Comparison of ENCODE assay signal across 8 cellular contexts in genomic region chr20:53707341-53708102, GRCh38.
DNase-seq lines count a peak whose midpoint lies in the region; ATAC-seq and TF ChIP-seq lines count a peak whose summit lies in the region.

No MANE protein-coding gene starts in this region.

- H3K9ac ChIP-seq in neural progenitor cell, result no peak overlapping the region

- H3K4me3 ChIP-seq in MG63 (no peak overlapping the region), neural progenitor cell (no peak overlapping the region)

- H3K27me3 Mint-ChIP-seq in neural progenitor cell (ENCODE audit: insufficient read depth, low read depth), result no peaks in the 10 kb centered on the region

- H3K27me3 ChIP-seq in MG63, result no peaks in the 10 kb centered on the region
- no peaks in the 10 kb centered on the region for H3K27me3 ChIP-seq in neural progenitor cell

- peaks cover 31% of the 10 kb centered on the region for H3K4me1 Mint-ChIP-seq in neural progenitor cell

- DNase-seq in EL, result peak; percentile 66
- peak; percentile 4 for DNase-seq in MG63
- DNase-seq in amniotic stem cell (lab: John Stamatoyannopoulos, UW), result peak; percentile 37
- DNase-seq in neural progenitor cell (ENCODE audit: low spot score), result no peak
- DNase-seq in NCI-H1105 treated with DMSO at 0.1 percent for 48 hours (lab: John Stamatoyannopoulos, UW), result no peak
- DNase-seq in cortex of kidney (lab: John Stamatoyannopoulos, UW), result no peak
- DNase-seq in midbrain (lab: John Stamatoyannopoulos, UW), result no peak

- H3F3A ChIP-seq in neural progenitor cell (ENCODE audit: low read depth), result peaks cover 28% of the 10 kb centered on the region

- H3K36me3 ChIP-seq in MG63, result no peaks in the 10 kb centered on the region
- no peaks in the 10 kb centered on the region for H3K36me3 ChIP-seq in neural progenitor cell

- no peak for TF ChIP-seq CTCF in neural progenitor cell (IDR thresholded peaks at IDR 0.05)

- no peaks in the 10 kb centered on the region for H3K36me3 Mint-ChIP-seq in neural progenitor cell

- no peaks in the 10 kb centered on the region for H4K20me1 ChIP-seq in neural progenitor cell (ENCODE audit: low read depth)

- no peaks in the 10 kb centered on the region for H3K79me2 ChIP-seq in neural progenitor cell (ENCODE audit: low read depth)

- peaks cover 27% of the 10 kb centered on the region for H3K4me1 ChIP-seq in neural progenitor cell

- H3K4me3 Mint-ChIP-seq in neural progenitor cell, result no peak overlapping the region

- H3K9me3 ChIP-seq in MG63 (no peaks in the 10 kb centered on the region), neural progenitor cell (ENCODE audit: low read depth) (no peaks in the 10 kb centered on the region)

- no peak overlapping the region for H3K4me2 ChIP-seq in neural progenitor cell

- peak overlapping the region; percentile 31 for H3K27ac ChIP-seq in neural progenitor cell

- peak; percentile 43 for ATAC-seq in GM21786 (IDR thresholded peaks at IDR 0.05; ENCODE audit: unreplicated experiment)

- H3K9me3 Mint-ChIP-seq in neural progenitor cell, result no peaks in the 10 kb centered on the region

- H2AFZ ChIP-seq in neural progenitor cell (replicated peaks), result peak overlapping the region; percentile 83

- peak overlapping the region; percentile 98 for H3K27ac Mint-ChIP-seq in neural progenitor cell

Comparison
In these comparisons a context has a peak if more than half of its experiments do, and no peak if none do; other contexts are left out.
1. DNase-seq: peak in EL (single experiment), MG63 (single experiment) and amniotic stem cell (single experiment); none in neural progenitor cell (single experiment), NCI-H1105 treated with DMSO at 0.1 percent for 48 hours (single experiment), cortex of kidney (single experiment) and midbrain (single experiment).